In genomic region chr14:105012171-105012985, GRCh38 we compare ENCODE assay signal across 11 cellular contexts. TPM values are rescaled to one million over a fixed set of nuclear protein-coding genes. Genes with fewer than 3 reads are reported as not detected.
DNase-seq lines count a peak whose midpoint lies in the region; ATAC-seq and TF ChIP-seq lines count a peak whose summit lies in the region.
"Had no signal": no experiment of that assay in that cellular context is flagged by ENCODE, and none has a peak within 500 bp of the region (broad histone marks: within the 10 kb centered on the region; RNA-seq: fewer than 3 reads in every experiment).

No MANE protein-coding gene starts in this region.

- H3K4me1 Mint-ChIP-seq in activated T-cell treated with anti-CD3 and anti-CD28 coated beads, Interleukin-2, amount 50 U/mL, for 24 hours (ENCODE audit: low read depth), result peaks cover 51% of the 10 kb centered on the region

- DNase-seq in body of pancreas, result peak in 1 of 4 donors; percentile 30
- peak in 1 of 2 donors; percentile 53 for DNase-seq in left colon
- DNase-seq in EL, result no peak
- no peak for DNase-seq in activated T-cell treated with anti-CD3 and anti-CD28 coated beads, Interleukin-2, amount 50 U/mL, for 24 hours
- no peak for DNase-seq in NCI-H2196 treated with DMSO at 0.1 percent for 48 hours (lab: John Stamatoyannopoulos, UW; ENCODE audit: unreplicated experiment)
- DNase-seq in stimulated activated CD4-positive, alpha-beta T cell treated with anti-CD3 and anti-CD28 coated beads, Interleukin-12 subunit alpha, Interleukin-12 subunit beta, amount 100 ng/mL, for 4 hours, result no peak
- DNase-seq: activated B cell treated with CpG ODN at 0.5 μM for 24 hours, NCI-H2107, uterus had no signal

- H3K27ac Mint-ChIP-seq in activated T-cell treated with anti-CD3 and anti-CD28 coated beads, Interleukin-2, amount 50 U/mL, for 24 hours, result no peak overlapping the region
- H3K27ac Mint-ChIP-seq: activated B cell treated with CpG ODN at 0.5 μM for 24 hours had no signal

- H3K9me3 Mint-ChIP-seq in activated T-cell treated with anti-CD3 and anti-CD28 coated beads, Interleukin-2, amount 50 U/mL, for 24 hours, result no peaks in the 10 kb centered on the region
- H3K9me3 Mint-ChIP-seq: activated B cell treated with CpG ODN at 0.5 μM for 24 hours had no signal

- ATAC-seq in GM18505 (IDR thresholded peaks at IDR 0.05; ENCODE audit: unreplicated experiment) (no peak), body of pancreas (peak; percentile 49), left colon (peak; percentile 71)

- WGBS in body of pancreas, 2 donors, result 68 to 83% methylated on average over 21 to 23 of the region's 23 CpGs

- TF ChIP-seq CTCF in 22Rv1 (IDR thresholded peaks at IDR 0.05) (peak; percentile 51), body of pancreas (IDR thresholded peaks at IDR 0.05) (peak in 2 of 7 experiments; percentile 30 to 32)

- no peak overlapping the region for H3K4me3 Mint-ChIP-seq in activated T-cell treated with anti-CD3 and anti-CD28 coated beads, Interleukin-2, amount 50 U/mL, for 24 hours
- H3K4me3 Mint-ChIP-seq: activated B cell treated with CpG ODN at 0.5 μM for 24 hours had no signal

- peaks cover 0 to 6% of the 10 kb centered on the region in 2 donors for H3K36me3 ChIP-seq in body of pancreas (replicated peaks in 1 of 2; ENCODE audit: insufficient read depth in 1 of 2, low read depth in 2 of 2)
- H3K36me3 ChIP-seq: uterus had no signal

- peaks cover 87% of the 10 kb centered on the region for H3K36me3 Mint-ChIP-seq in activated T-cell treated with anti-CD3 and anti-CD28 coated beads, Interleukin-2, amount 50 U/mL, for 24 hours (ENCODE audit: low read depth)

- no peaks in the 10 kb centered on the region for H3K4me1 ChIP-seq in body of pancreas
- H3K4me1 ChIP-seq: uterus had no signal

- H3K9me3 ChIP-seq in body of pancreas, result no peaks in the 10 kb centered on the region
- H3K9me3 ChIP-seq: uterus had no signal

- no peaks in the 10 kb centered on the region for H3K27me3 ChIP-seq in body of pancreas
- H3K27me3 ChIP-seq: uterus had no signal

- TF ChIP-seq POLR2A in GM18505 (IDR thresholded peaks at IDR 0.05; ENCODE audit: borderline replicate concordance, extremely low read depth, insufficient read depth, insufficient read length) (peak; percentile 15), body of pancreas (IDR thresholded peaks at IDR 0.05) (no peak)

- H3K27ac ChIP-seq in 22Rv1 (no peak overlapping the region), body of pancreas (no peak overlapping the region)
- H3K27ac ChIP-seq: uterus had no signal

- no peaks in the 10 kb centered on the region for H3K27me3 Mint-ChIP-seq in activated T-cell treated with anti-CD3 and anti-CD28 coated beads, Interleukin-2, amount 50 U/mL, for 24 hours
- H3K27me3 Mint-ChIP-seq: activated B cell treated with CpG ODN at 0.5 μM for 24 hours had no signal

- intact Hi-C loops in body of pancreas (cut with DNase I), result no loop called here
- intact Hi-C loops in left colon (cut with DNase I, micrococcal nuclease), result no loop called here

- no peak overlapping the region for H3K4me3 ChIP-seq in body of pancreas
- H3K4me3 ChIP-seq: uterus had no signal

RNA-seq across cellular contexts. Expression of gene CDCA4, which starts 8.5 kb away (rescaled TPM):
- total RNA-seq in body of pancreas (1 to 10 TPM; 2.6 to 4.7 TPM), left colon (1 to 10 TPM; 5.2 to 6.5 TPM)

RNA-seq across cellular contexts. Expression of gene CLBA1, which starts 26.8 kb away (rescaled TPM):
- 10 to 100 TPM in 1 of 2 donors, 1 to 10 TPM in 1; 8.6 to 21.1 TPM for total RNA-seq in body of pancreas
- total RNA-seq in left colon, result 1 to 10 TPM; 4.2 to 6.5 TPM

RNA-seq across cellular contexts. Expression of gene AHNAK2, which starts 34.2 kb away (rescaled TPM):
- total RNA-seq in body of pancreas, result 1 to 10 TPM; 3.6 to 5.2 TPM
- 10 to 100 TPM in 1 of 2 donors, 1 to 10 TPM in 1; 3.2 to 23.4 TPM for total RNA-seq in left colon
- total RNA-seq: activated B cell treated with CpG ODN at 0.5 μM for 24 hours had no signal

RNA-seq across cellular contexts. Expression of gene GPR132, which starts 52.9 kb away (rescaled TPM):
- total RNA-seq in body of pancreas (1 to 10 TPM in 1 of 2 donors, not detected in 1; 1.0 TPM), left colon (1 to 10 TPM in 1 of 2 donors, under 1 TPM in 1; 0.73 to 3.4 TPM)
